ENCODE assay signal across 20 cellular contexts in genomic region chrX:10404435-10404834, GRCh38.
DNase-seq lines count a peak whose midpoint lies in the region; ATAC-seq and TF ChIP-seq lines count a peak whose summit lies in the region.
"Had no signal": no experiment of that assay in that cellular context is flagged by ENCODE, and none has a peak within 500 bp of the region (broad histone marks: within the 10 kb centered on the region; RNA-seq: fewer than 3 reads in every experiment).

No MANE protein-coding gene starts in this region.

- intact Hi-C loops in Calu3 (cut with micrococcal nuclease; ENCODE audit: unreplicated experiment), result no loop called here

- TF ChIP-seq CTCF in AG09309 (IDR thresholded peaks at IDR 0.05; ENCODE audit: control insufficient read depth, insufficient read depth, low read depth, low read length, missing control alignments), result no peak
- no peak for TF ChIP-seq CTCF in Calu3 (IDR thresholded peaks at IDR 0.05; ENCODE audit: unreplicated experiment)

- H3K36me3 Mint-ChIP-seq in Calu3 (ENCODE audit: insufficient read depth, unreplicated experiment), result no peaks in the 10 kb centered on the region
- H3K36me3 Mint-ChIP-seq: CD8-positive, alpha-beta memory T cell had no signal

- H3K4me3 Mint-ChIP-seq in Calu3 (ENCODE audit: low read depth, unreplicated experiment), result no peak overlapping the region
- H3K4me3 Mint-ChIP-seq: CD8-positive, alpha-beta memory T cell; HFFc6 had no signal

- ATAC-seq in GM21381 (IDR thresholded peaks at IDR 0.05; ENCODE audit: unreplicated experiment), result no peak
- ATAC-seq: A549 had no signal

- no peaks in the 10 kb centered on the region for H3K4me1 Mint-ChIP-seq in Calu3 (ENCODE audit: low read depth, unreplicated experiment)
- H3K4me1 Mint-ChIP-seq: CD8-positive, alpha-beta memory T cell had no signal

- peak; percentile 44 for DNase-seq in AG09309 (ENCODE audit: low read depth)
- peak; percentile 46 for DNase-seq in HS-5 (ENCODE audit: low read depth)
- peak; percentile 69 for DNase-seq in dedifferentiated amniotic fluid mesenchymal stem cell (ENCODE audit: extremely low spot score)
- peak; percentile 24 for DNase-seq in hepatic stellate cell (ENCODE audit: low spot score)
- DNase-seq in stimulated activated naive CD4-positive, alpha-beta T cell (lab: John Stamatoyannopoulos, UW), result no peak
- DNase-seq in Calu3, result no peak
- DNase-seq in central memory CD4-positive, alpha-beta T cell, result no peak
- DNase-seq: CD8-positive, alpha-beta memory T cell; DMS 273 treated with DMSO at 0.1 percent for 48 hours; HFFc6; MV-4-11; NCI-H1436; NCI-H2029 treated with DMSO at 0.1 percent for 48 hours; NCI-H510A treated with DMSO at 0.1 percent for 48 hours; Peyer's patch; Right ventricle myocardium superior; SK-N-SH had no signal

- CTCF ChIA-PET in Calu3 (lab: Charles Lee), result no interaction called here

- H3K27ac Mint-ChIP-seq in Calu3 (ENCODE audit: unreplicated experiment), result no peak overlapping the region
- H3K27ac Mint-ChIP-seq: CD8-positive, alpha-beta memory T cell; HFFc6 had no signal

- no TSS peak for BruUV-seq in Calu3 (replicated peaks; lab: Mats Ljungman, UMichigan)

- H3K27me3 Mint-ChIP-seq in Calu3 (ENCODE audit: unreplicated experiment), result no peaks in the 10 kb centered on the region

- no peak overlapping the region for H3K4me3 ChIP-seq in AG09309 (ENCODE audit: control insufficient read depth, low read depth, low read length)
- H3K4me3 ChIP-seq: A549, BLaER1, Peyer's patch had no signal

- H3K9me3 Mint-ChIP-seq in Calu3 (ENCODE audit: low read depth, unreplicated experiment), result peaks cover 4% of the 10 kb centered on the region
- H3K9me3 Mint-ChIP-seq: HFFc6 had no signal

Comparison
In these comparisons a context has a peak if more than half of its experiments do, and no peak if none do; other contexts are left out.
1. DNase-seq: peak in AG09309 (single experiment), HS-5 (single experiment), dedifferentiated amniotic fluid mesenchymal stem cell (single experiment) and hepatic stellate cell (single experiment); none in stimulated activated naive CD4-positive, alpha-beta T cell (0 of 6), Calu3 (single experiment) and central memory CD4-positive, alpha-beta T cell (single experiment).